Comparison of ENCODE assay signal across 11 cellular contexts in genomic region chr12:30622509-30622908, GRCh38.
DNase-seq lines count a peak whose midpoint lies in the region; ATAC-seq and TF ChIP-seq lines count a peak whose summit lies in the region.
"Had no signal": no experiment of that assay in that cellular context is flagged by ENCODE, and none has a peak within 500 bp of the region (broad histone marks: within the 10 kb centered on the region; RNA-seq: fewer than 3 reads in every experiment).

No MANE protein-coding gene starts in this region.

- ATAC-seq in HG02884 (IDR thresholded peaks at IDR 0.05; ENCODE audit: unreplicated experiment) (peak; percentile 98), HG03571 (IDR thresholded peaks at IDR 0.05; ENCODE audit: unreplicated experiment) (no peak)

- H3K27ac ChIP-seq in breast epithelium (no peak overlapping the region), endodermal cell (ENCODE audit: low read depth, low read length) (no peak overlapping the region)
- H3K27ac ChIP-seq: suprapubic skin had no signal

- peak; percentile 64 for DNase-seq in MCF 10A (ENCODE audit: unreplicated experiment)
- DNase-seq in breast epithelium (ENCODE audit: low spot score in 2 of 2): no peak
- DNase-seq in RKO (ENCODE audit: low spot score): peak; percentile 80
- DNase-seq in superior temporal gyrus (ENCODE audit: extremely low spot score): peak; percentile 3
- DNase-seq in endodermal cell: no peak
- DNase-seq in SW480 (ENCODE audit: low spot score): no peak

- intact Hi-C loops in MCF 10A (cut with micrococcal nuclease): no loop called here
- intact Hi-C loops in breast epithelium (cut with DNase I; ENCODE audit: low total_unique reads): no loop called here

- H3K9ac ChIP-seq in endodermal cell (ENCODE audit: extremely low read depth, low read length, poor library complexity, severe bottlenecking): no peak overlapping the region

- H3K36me3 Mint-ChIP-seq in MCF 10A (ENCODE audit: insufficient read depth, unreplicated experiment) (peaks cover 12% of the 10 kb centered on the region), endodermal cell (ENCODE audit: low read depth) (no peaks in the 10 kb centered on the region)
- H3K36me3 Mint-ChIP-seq: CD14-positive monocyte had no signal

- H3K27me3 Mint-ChIP-seq in MCF 10A (ENCODE audit: insufficient read depth, unreplicated experiment) (no peaks in the 10 kb centered on the region), endodermal cell (ENCODE audit: insufficient read depth) (no peaks in the 10 kb centered on the region)
- H3K27me3 Mint-ChIP-seq: IgD-negative memory B cell had no signal

- POLR2A ChIA-PET in MCF 10A (lab: Yijun Ruan, JAX): interaction anchor here (0.8 kb wide), 1 partner anchor 10 kb away, joined by 4 read pairs; no protein-coding TSS in a partner anchor

- no peaks in the 10 kb centered on the region for H3K9me3 ChIP-seq in breast epithelium
- H3K9me3 ChIP-seq in endodermal cell (ENCODE audit: control insufficient read depth, low read length): no peaks in the 10 kb centered on the region
- H3K9me3 ChIP-seq: suprapubic skin had no signal

- TF ChIP-seq CTCF in MCF 10A (IDR thresholded peaks at IDR 0.05; ENCODE audit: unreplicated experiment): no peak
- no peak for TF ChIP-seq CTCF in breast epithelium (IDR thresholded peaks at IDR 0.05)
- TF ChIP-seq CTCF in endodermal cell (conservative IDR thresholded peaks at IDR 0.05): no peak

- H3K27me3 ChIP-seq in breast epithelium (no peaks in the 10 kb centered on the region), endodermal cell (ENCODE audit: control insufficient read depth, insufficient read depth, low read length, poor library complexity, severe bottlenecking) (no peaks in the 10 kb centered on the region)
- H3K27me3 ChIP-seq: suprapubic skin had no signal

- CTCF ChIA-PET in MCF 10A (lab: Yijun Ruan, JAX): interaction anchor here (0.6 kb wide), 1 partner anchor 1399 kb away, joined by 3 read pairs; no protein-coding TSS in a partner anchor

- H3K36me3 ChIP-seq in breast epithelium (no peaks in the 10 kb centered on the region), endodermal cell (ENCODE audit: control insufficient read depth, insufficient read depth, low read length) (no peaks in the 10 kb centered on the region)
- H3K36me3 ChIP-seq: suprapubic skin had no signal

- no peak overlapping the region for H3K4me3 Mint-ChIP-seq in MCF 10A (ENCODE audit: unreplicated experiment)
- H3K4me3 Mint-ChIP-seq in endodermal cell: no peak overlapping the region
- H3K4me3 Mint-ChIP-seq: CD14-positive monocyte, IgD-negative memory B cell had no signal

- H3K9me3 Mint-ChIP-seq in MCF 10A (ENCODE audit: unreplicated experiment): no peaks in the 10 kb centered on the region
- no peaks in the 10 kb centered on the region for H3K9me3 Mint-ChIP-seq in endodermal cell
- H3K9me3 Mint-ChIP-seq: IgD-negative memory B cell had no signal

- H3K27ac Mint-ChIP-seq in MCF 10A (ENCODE audit: low read depth, unreplicated experiment) (no peak overlapping the region), endodermal cell (no peak overlapping the region)
- H3K27ac Mint-ChIP-seq: CD14-positive monocyte had no signal

- H3K4me1 ChIP-seq in breast epithelium: no peaks in the 10 kb centered on the region
- H3K4me1 ChIP-seq in endodermal cell (ENCODE audit: control insufficient read depth, insufficient read depth, low read length): no peaks in the 10 kb centered on the region
- H3K4me1 ChIP-seq: suprapubic skin had no signal

- no TSS peak for BruUV-seq in MCF 10A (replicated peaks; lab: Mats Ljungman, UMichigan)

- peaks cover 5% of the 10 kb centered on the region for H3K4me1 Mint-ChIP-seq in MCF 10A (ENCODE audit: insufficient read depth, unreplicated experiment)
- peaks cover 2% of the 10 kb centered on the region for H3K4me1 Mint-ChIP-seq in endodermal cell
- H3K4me1 Mint-ChIP-seq: CD14-positive monocyte had no signal

- no peak for TF ChIP-seq POLR2A in breast epithelium (IDR thresholded peaks at IDR 0.05)

- 100% methylated on average over 1 of the region's 1 CpG; no CpG with 5 or more reads in 1 of the 2 experiments for WGBS in endodermal cell (ENCODE audit: insufficient coverage in 1 of 2, insufficient read length in 1 of 2), 2 experiments

- H3K4me3 ChIP-seq in breast epithelium (no peak overlapping the region), endodermal cell (ENCODE audit: low read length) (no peak overlapping the region)
- H3K4me3 ChIP-seq: suprapubic skin had no signal

Comparison
In these comparisons a context has a peak if more than half of its experiments do, and no peak if none do; other contexts are left out.
1. DNase-seq: peak in MCF 10A (single experiment), RKO (single experiment) and superior temporal gyrus (single experiment); none in breast epithelium (0 of 2), endodermal cell (single experiment) and SW480 (single experiment).